5 cellular contexts compared by ENCODE assay signal in genomic region chr14:66345986-66346385, GRCh38.
"Had no signal": no experiment of that assay in that cellular context is flagged by ENCODE, and none has a peak within 500 bp of the region (broad histone marks: within the 10 kb centered on the region; RNA-seq: fewer than 3 reads in every experiment).

No MANE protein-coding gene starts in this region.

- DNase-seq: GM23248, GOT3, H9, HCEC 1CT had no signal

- FAIRE-seq: HepG2 had no signal

- H3K27ac ChIP-seq: GM23248 had no signal

- H3K4me3 ChIP-seq: GM23248 had no signal

- H3K9ac ChIP-seq: GM23248 had no signal
